In genomic region chr14:64753999-64754398, GRCh38 we compare ENCODE assay signal across 31 cellular contexts.
"Had no signal": no experiment of that assay in that cellular context is flagged by ENCODE, and none has a peak within 500 bp of the region (broad histone marks: within the 10 kb centered on the region; RNA-seq: fewer than 3 reads in every experiment).

No MANE protein-coding gene starts in this region.

- DNase-seq: activated CD4-positive, alpha-beta T cell treated with anti-CD3 and anti-CD28 coated beads, Interleukin-2, amount 10 ng/mL, durations not matched to agents 24 days and 14 days; activated CD4-positive, alpha-beta T cell treated with anti-CD3 and anti-CD28 coated beads, Interleukin-2, amount 50 U/mL, for 4 hours; activated CD8-positive, alpha-beta T cell treated with anti-CD3 and anti-CD28 coated beads for 36 hours; activated effector memory CD4-positive, alpha-beta T cell treated with anti-CD3 and anti-CD28 coated beads, Interleukin-2, amount 50 U/mL, for 16 hours; activated naive CD4-positive, alpha-beta T cell; activated naive CD4-positive, alpha-beta T cell treated with anti-CD3 and anti-CD28 coated beads, Interleukin-2, amount 50 U/mL, for 16 hours; activated naive CD8-positive, alpha-beta T cell treated with anti-CD3 and anti-CD28 coated beads for 36 hours; activated T-cell treated with anti-CD3 and anti-CD28 coated beads, Interleukin-2, amount 50 U/mL, for 1 hour; activated T-cell treated with anti-CD3 and anti-CD28 coated beads, Interleukin-2, amount 50 U/mL, for 72 hours; amniotic stem cell; aorta; brain microvascular endothelial cell; central memory CD4-positive, alpha-beta T cell; Kasumi-1; KG1; MG63; NCI-H1048; NCI-H1105 treated with DMSO at 0.1 percent for 48 hours; NCI-H1436; NCI-H1694; NCI-H1930; NCI-H2081 treated with DMSO at 0.1 percent for 48 hours; NCI-H345; NCI-H524 treated with DMSO at 0.1 percent for 48 hours; PC-3; Peyer's patch; Right ventricle myocardium superior; RPMI8226 had no signal

- H3K4me1 Mint-ChIP-seq: activated naive CD8-positive, alpha-beta T cell treated with anti-CD3 and anti-CD28 coated beads for 36 hours had no signal

- H3K36me3 Mint-ChIP-seq: activated naive CD8-positive, alpha-beta T cell treated with anti-CD3 and anti-CD28 coated beads for 36 hours had no signal

- H3K4me3 Mint-ChIP-seq: activated CD4-positive, alpha-beta T cell treated with anti-CD3 and anti-CD28 coated beads, Interleukin-2, amount 10 ng/mL, durations not matched to agents 24 days and 14 days; activated CD8-positive, alpha-beta T cell treated with anti-CD3 and anti-CD28 coated beads for 36 hours; activated naive CD8-positive, alpha-beta T cell treated with anti-CD3 and anti-CD28 coated beads for 36 hours; activated T-cell treated with anti-CD3 and anti-CD28 coated beads, Interleukin-2, amount 50 U/mL, for 72 hours; T-helper 2 cell treated with Interferon-gamma antibody and Interleukin-4, amounts not matched to agents 5 μg/mL and 100 μg/mL, for 36 hours had no signal

- H3K9me3 Mint-ChIP-seq: activated CD4-positive, alpha-beta T cell treated with anti-CD3 and anti-CD28 coated beads, Interleukin-2, amount 10 ng/mL, durations not matched to agents 24 days and 14 days; activated CD8-positive, alpha-beta T cell treated with anti-CD3 and anti-CD28 coated beads for 36 hours; activated naive CD8-positive, alpha-beta T cell treated with anti-CD3 and anti-CD28 coated beads for 36 hours; activated T-cell treated with anti-CD3 and anti-CD28 coated beads, Interleukin-2, amount 50 U/mL, for 72 hours; activated T-helper 17 cell treated with anti-CD3 and anti-CD28 coated beads, Interleukin-2, amount 50 U/mL, for 72 hours; T-helper 2 cell treated with Interferon-gamma antibody and Interleukin-4, amounts not matched to agents 5 μg/mL and 100 μg/mL, for 36 hours had no signal

- H3K27me3 Mint-ChIP-seq: activated CD8-positive, alpha-beta T cell treated with anti-CD3 and anti-CD28 coated beads for 36 hours; activated naive CD8-positive, alpha-beta T cell treated with anti-CD3 and anti-CD28 coated beads for 36 hours; activated T-helper 17 cell treated with anti-CD3 and anti-CD28 coated beads, Interleukin-2, amount 50 U/mL, for 72 hours had no signal

- H3K27ac ChIP-seq: brain microvascular endothelial cell, Peyer's patch, SK-N-MC had no signal

- H3K4me3 ChIP-seq: MG63, Peyer's patch, SK-N-MC had no signal

- H3K9me3 ChIP-seq: MG63, Peyer's patch had no signal

- H3K27ac Mint-ChIP-seq: activated CD4-positive, alpha-beta T cell treated with anti-CD3 and anti-CD28 coated beads, Interleukin-2, amount 10 ng/mL, durations not matched to agents 24 days and 14 days; activated CD8-positive, alpha-beta T cell treated with anti-CD3 and anti-CD28 coated beads for 36 hours; activated naive CD8-positive, alpha-beta T cell treated with anti-CD3 and anti-CD28 coated beads for 36 hours; activated T-cell treated with anti-CD3 and anti-CD28 coated beads, Interleukin-2, amount 50 U/mL, for 72 hours; activated T-helper 17 cell treated with anti-CD3 and anti-CD28 coated beads, Interleukin-2, amount 50 U/mL, for 72 hours; T-helper 2 cell treated with Interferon-gamma antibody and Interleukin-4, amounts not matched to agents 5 μg/mL and 100 μg/mL, for 36 hours had no signal

- H3K36me3 ChIP-seq: brain microvascular endothelial cell, MG63, Peyer's patch had no signal

- H3K27me3 ChIP-seq: brain microvascular endothelial cell, MG63, Peyer's patch had no signal

- ATAC-seq: activated CD8-positive, alpha-beta T cell treated with anti-CD3 and anti-CD28 coated beads for 36 hours; activated T-cell treated with anti-CD3 and anti-CD28 coated beads, Interleukin-2, amount 50 U/mL, for 72 hours; activated T-helper 17 cell treated with anti-CD3 and anti-CD28 coated beads, Interleukin-2, amount 50 U/mL, for 72 hours; PC-3 had no signal
